Comparison of ENCODE assay signal across 37 cellular contexts in genomic region chr6:131663578-131664165, GRCh38. TPM values are rescaled to one million over a fixed set of nuclear protein-coding genes. Genes with fewer than 3 reads are reported as not detected.
"Had no signal": no experiment of that assay in that cellular context is flagged by ENCODE, and none has a peak within 500 bp of the region (broad histone marks: within the 10 kb centered on the region; RNA-seq: fewer than 3 reads in every experiment).

No MANE protein-coding gene starts in this region.

- H3K9me3 ChIP-seq: ovary, psoas muscle, spleen, stomach, thoracic aorta, thyroid gland, tibial nerve, upper lobe of left lung, vagina had no signal

- FAIRE-seq: urothelium cell line had no signal

- H3K27ac Mint-ChIP-seq: naive thymus-derived CD4-positive, alpha-beta T cell; natural killer cell; nephron; neural progenitor cell; progenitor cell of endocrine pancreas; stimulated activated naive B cell treated with anti-CD40 and anti-IgM and Interleukin-4, amounts not matched to agents 10 μg/mL and 1 μg/mL and 100 μg/mL, for 72 hours; stimulated activated naive CD8-positive, alpha-beta T cell treated with anti-CD3 and anti-CD28 coated beads, Interleukin-15, Interleukin-2, amounts not matched to agents 100 ng/mL and 50 ng/mL, for 24 hours had no signal

- H3K36me3 ChIP-seq: neural progenitor cell, ovary, spleen, stomach, thoracic aorta, thyroid gland, tibial nerve, upper lobe of left lung, vagina had no signal

- H2AFZ ChIP-seq: neural progenitor cell, parathyroid adenoma had no signal

- H3K36me3 Mint-ChIP-seq: naive thymus-derived CD4-positive, alpha-beta T cell; natural killer cell; neural progenitor cell had no signal

- H3K79me2 ChIP-seq: parathyroid adenoma had no signal

- H3K9me3 Mint-ChIP-seq: naive thymus-derived CD4-positive, alpha-beta T cell; natural killer cell; nephron; neural progenitor cell; stimulated activated naive B cell treated with anti-CD40 and anti-IgM and Interleukin-4, amounts not matched to agents 10 μg/mL and 1 μg/mL and 100 μg/mL, for 72 hours; stimulated activated naive CD8-positive, alpha-beta T cell treated with anti-CD3 and anti-CD28 coated beads, Interleukin-15, Interleukin-2, amounts not matched to agents 100 ng/mL and 50 ng/mL, for 24 hours had no signal

- H3K9ac ChIP-seq: neural progenitor cell, parathyroid adenoma had no signal

- H3K4me1 ChIP-seq: neural progenitor cell, parathyroid adenoma, psoas muscle, spleen, stomach, thyroid gland, tibial nerve, upper lobe of left lung, vagina had no signal

- H3K27me3 ChIP-seq: neural progenitor cell, ovary, spleen, stomach, thyroid gland, tibial nerve, upper lobe of left lung, vagina had no signal

- ATAC-seq: naive thymus-derived CD4-positive, alpha-beta T cell; natural killer cell; psoas muscle; right cardiac atrium; sciatic nerve; stimulated activated naive B cell treated with anti-CD40 and anti-IgM and Interleukin-4, amounts not matched to agents 10 μg/mL and 1 μg/mL and 100 μg/mL, for 72 hours had no signal

- H3K4me2 ChIP-seq: neural progenitor cell, smooth muscle cell had no signal

- H3K4me3 ChIP-seq: neural progenitor cell, ovary, psoas muscle, skin epidermis, smooth muscle cell, spleen, stomach, thoracic aorta, thyroid gland, tibial nerve, upper lobe of left lung, vagina had no signal

- H3K27ac ChIP-seq: neural progenitor cell, ovary, parathyroid adenoma, psoas muscle, skin epidermis, spleen, stomach, thoracic aorta, thyroid gland, tibial nerve, upper lobe of left lung, vagina had no signal

- DNase-seq: naive thymus-derived CD4-positive, alpha-beta T cell; natural killer cell; occipital lobe; ovary; posterior cingulate gyrus; psoas muscle; right cardiac atrium; spleen; stimulated activated CD4-positive, alpha-beta T cell treated with anti-CD3 and anti-CD28 coated beads, Interleukin-12 subunit alpha, Interleukin-12 subunit beta, amount 100 ng/mL, for 4 hours; stimulated activated CD4-positive, alpha-beta T cell treated with anti-CD3 and anti-CD28 coated beads, Interleukin-1b, Interleukin-23, amount 100 ng/mL, for 48 hours; stimulated activated CD4-positive, alpha-beta T cell treated with anti-CD3 and anti-CD28 coated beads, Interleukin-4, amount 100 ng/mL, for 1 hour; stimulated activated CD4-positive, alpha-beta T cell treated with anti-CD3 and anti-CD28 coated beads, Interleukin-4, amount 100 ng/mL, for 4 hours; stimulated activated CD8-positive, alpha-beta memory T cell treated with anti-CD3 and anti-CD28 coated beads, Interleukin-4, amount 100 ng/mL, for 48 hours; stimulated activated naive B cell treated with anti-CD40 and anti-IgM and Interleukin-4, amounts not matched to agents 10 μg/mL and 1 μg/mL and 100 μg/mL, for 72 hours; stimulated activated naive CD4-positive, alpha-beta T cell treated with Interleukin-2 at 50 U/mL for 16 hours; stomach; thyroid gland; trophoblast cell; upper lobe of left lung had no signal

RNA-seq across cellular contexts. Expression of gene ENPP3, which starts 26.6 kb away (rescaled TPM):
- total RNA-seq: osteoblast, progenitor cell of endocrine pancreas had no signal

RNA-seq across cellular contexts. Expression of gene OR2A4, which starts 37.5 kb away (rescaled TPM):
- total RNA-seq: naive thymus-derived CD4-positive, alpha-beta T cell; occipital lobe; osteoblast; ovary; progenitor cell of endocrine pancreas; renal cortical epithelial cell; right cardiac atrium; sciatic nerve; spleen; temporal lobe; thoracic aorta; thyroid gland; tibial nerve; ureter; vagina had no signal
- polyA plus RNA-seq: naive thymus-derived CD4-positive, alpha-beta T cell; neural cell; ovary; psoas muscle; right cardiac atrium; stomach had no signal

RNA-seq across cellular contexts. Expression of gene CTAGE9, which starts 47.1 kb away (rescaled TPM):
- total RNA-seq: naive thymus-derived CD4-positive, alpha-beta T cell; occipital lobe; osteoblast; ovary; progenitor cell of endocrine pancreas; psoas muscle; renal cortical epithelial cell; right cardiac atrium; sciatic nerve; smooth muscle cell; spleen; subcutaneous adipose tissue; temporal lobe; thoracic aorta; tibial nerve; upper lobe of left lung; ureter; vagina had no signal
- polyA plus RNA-seq: naive thymus-derived CD4-positive, alpha-beta T cell; neural cell; ovary; psoas muscle; right cardiac atrium; smooth muscle cell; spleen; stomach had no signal
